ENCODE assay signal across 24 cellular contexts in the genomic region with DNA sequence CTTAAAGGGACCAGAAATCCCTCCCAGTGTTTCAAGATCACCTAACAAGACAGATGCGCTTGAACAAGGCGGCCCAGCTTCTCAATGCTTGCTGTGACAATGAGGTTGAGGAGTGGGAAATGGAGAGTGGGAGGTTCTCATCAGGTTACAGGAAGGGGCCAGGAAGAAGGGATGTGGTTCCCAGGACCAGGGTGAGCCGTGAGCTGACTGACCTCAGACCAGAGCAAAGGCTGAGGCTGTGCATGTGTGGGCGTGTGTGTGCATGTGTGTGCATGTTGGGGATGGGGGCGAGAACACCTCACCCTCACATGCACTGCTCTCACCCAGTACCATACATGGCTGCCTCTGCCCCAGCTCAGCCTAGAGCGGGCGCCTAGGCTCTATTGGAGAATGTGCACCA.
DNase-seq lines count a peak whose midpoint lies in the region; FAIRE-seq and TF ChIP-seq lines count a peak whose summit lies in the region.
"Had no signal": no experiment of that assay in that cellular context is flagged by ENCODE, and none has a peak within 500 bp of the region (broad histone marks: within the 10 kb centered on the region; RNA-seq: fewer than 3 reads in every experiment).

No MANE protein-coding gene starts in this region.

- H4K5ac ChIP-seq in H1 (ENCODE audit: insufficient read length, low read depth, low read length) = no peak overlapping the region

- no peak overlapping the region for H3K4me2 ChIP-seq in H1 (ENCODE audit: insufficient read depth in 1 of 2, low read depth in 2 of 2, low read length in 2 of 2)
- H3K4me2 ChIP-seq: KMS-11, SK-N-SH had no signal

- H3K56ac ChIP-seq in H1 (replicated peaks; ENCODE audit: insufficient read length, low read depth, low read length) = no peak overlapping the region

- H3K9me3 ChIP-seq in H1 (ENCODE audit: insufficient read depth in 2 of 2, low read depth in 1 of 2, low read length in 1 of 2) = no peaks in the 10 kb centered on the region
- H3K9me3 ChIP-seq in sigmoid colon = no peaks in the 10 kb centered on the region
- H3K9me3 ChIP-seq: BE2C, Caco-2, HAP-1, SK-N-SH had no signal

- FAIRE-seq in H1 (lab: Jason Lieb, UNC) = no peak
- FAIRE-seq: HTR-8/SVneo had no signal

- peak; percentile 25 for DNase-seq in GM10266 (ENCODE audit: extremely low spot score)
- peak; percentile 19 for DNase-seq in GM13977 (ENCODE audit: low spot score)
- no peak for DNase-seq in H1 (ENCODE audit: low read depth in 1 of 2, low spot score in 2 of 2)
- DNase-seq in sigmoid colon = peak; percentile 17
- DNase-seq in progenitor cell of endocrine pancreas (ENCODE audit: low spot score, unreplicated experiment) = no peak
- DNase-seq in NCI-H345 (lab: John Stamatoyannopoulos, UW) = no peak
- no peak for DNase-seq in ureter (ENCODE audit: low spot score)
- DNase-seq: BE2C; Caco-2; CD4-positive, alpha-beta memory T cell; DMS 273 treated with DMSO at 0.1 percent for 48 hours; DMS79 treated with DMSO at 0.1 percent for 48 hours; GM23248; NCI-H1105; NCI-H2029 treated with DMSO at 0.1 percent for 48 hours; NCI-H226; NCI-H524; NCI-H774; NK-92 treated with Interleukin-12 subunit alpha and Interleukin-12 subunit beta, amount 100 ng/mL, for 24 hours; SIG-M5; SK-N-SH had no signal

- H3K4ac ChIP-seq in H1 (replicated peaks; ENCODE audit: insufficient read length, low read depth, low read length) = no peak overlapping the region

- H3K36me3 ChIP-seq in H1 (ENCODE audit: control insufficient read depth in 2 of 4, insufficient read depth in 4 of 4, low read length in 3 of 4) (no peaks in the 10 kb centered on the region), sigmoid colon (no peaks in the 10 kb centered on the region)
- H3K36me3 ChIP-seq: BE2C, HAP-1 had no signal

- no peak overlapping the region for H3K9ac ChIP-seq in H1 (replicated peaks in 1 of 4; ENCODE audit: extremely low read depth in 1 of 4, low read depth in 3 of 4, low read length in 3 of 4)
- H3K9ac ChIP-seq: GM23248, KMS-11, SK-N-SH had no signal

- no peaks in the 10 kb centered on the region for H3K36me3 Mint-ChIP-seq in progenitor cell of endocrine pancreas (ENCODE audit: insufficient read depth)
- H3K36me3 Mint-ChIP-seq: CD4-positive, alpha-beta memory T cell had no signal

- no peak overlapping the region for H3K23ac ChIP-seq in H1 (ENCODE audit: insufficient read length)

- CTCF ChIA-PET in H1 (lab: Charles Lee; ENCODE audit: partially characterized antibody) = interaction anchor here (1.0 to 1.1 kb wide), 2 partner anchors 15 to 45 kb away, joined by 3 to 4 read pairs; no protein-coding TSS in a partner anchor

- no peak overlapping the region for H4K8ac ChIP-seq in H1 (ENCODE audit: extremely low read depth, insufficient read depth, low read length)

- H3K4me3 ChIP-seq in H1 (ENCODE audit: extremely low read depth in 1 of 4, insufficient read depth in 2 of 4, low read depth in 3 of 4, low read length in 4 of 4) (no peak overlapping the region), sigmoid colon (no peak overlapping the region)
- H3K4me3 ChIP-seq: GM23248, HAP-1 had no signal

- H3K4me1 ChIP-seq in H1 (replicated peaks in 1 of 4; ENCODE audit: control insufficient read depth in 3 of 4, insufficient read depth in 4 of 4, low read length in 3 of 4) (no peaks in the 10 kb centered on the region), sigmoid colon (no peaks in the 10 kb centered on the region)
- H3K4me1 ChIP-seq: BE2C, Caco-2, HAP-1 had no signal

- TF ChIP-seq CTCF in GM10266 (IDR thresholded peaks at IDR 0.05; ENCODE audit: control insufficient read depth, insufficient read depth, low read depth, missing control alignments) (no peak), GM13977 (IDR thresholded peaks at IDR 0.05; ENCODE audit: extremely low read depth, insufficient read depth, missing control alignments) (no peak), H1 (IDR thresholded peaks at IDR 0.05; ENCODE audit: control extremely low read depth in 1 of 3, insufficient read depth in 1 of 3, low read depth in 1 of 3, low read length in 3 of 3) (no peak), sigmoid colon (IDR thresholded peaks at IDR 0.05) (no peak), progenitor cell of endocrine pancreas (IDR thresholded peaks at IDR 0.05; ENCODE audit: unreplicated experiment) (no peak)

- no peaks in the 10 kb centered on the region for H3K9me3 Mint-ChIP-seq in progenitor cell of endocrine pancreas (ENCODE audit: low read depth)
- H3K9me3 Mint-ChIP-seq: CD4-positive, alpha-beta memory T cell had no signal

- no peak for TF ChIP-seq POLR2A in H1 (IDR thresholded peaks at IDR 0.05; ENCODE audit: control extremely low read depth in 1 of 2, low read depth in 2 of 2, low read length in 2 of 2)
- no peak for TF ChIP-seq POLR2A in sigmoid colon (IDR thresholded peaks at IDR 0.05)

- no peak overlapping the region for H4K91ac ChIP-seq in H1 (replicated peaks; ENCODE audit: insufficient read length, low read length)

- no peak for TF ChIP-seq RAD21 in H1 (IDR thresholded peaks at IDR 0.05 in 1 of 2, conservative IDR thresholded peaks at IDR 0.05 in 1 of 2; ENCODE audit: low read depth in 2 of 2, low read length in 2 of 2)

- H3K79me2 ChIP-seq in H1 (ENCODE audit: control insufficient read depth in 1 of 2, insufficient read depth in 2 of 2, low read length in 2 of 2) = no peaks in the 10 kb centered on the region

- no peak overlapping the region for H3K14ac ChIP-seq in H1 (ENCODE audit: insufficient read length)

- TF ChIP-seq EP300 in H1 (IDR thresholded peaks at IDR 0.05; ENCODE audit: borderline replicate concordance in 1 of 2, low read depth in 2 of 2, low read length in 2 of 2) = no peak
- no peak for TF ChIP-seq EP300 in sigmoid colon (IDR thresholded peaks at IDR 0.05)

- no peak overlapping the region for H3K4me3 Mint-ChIP-seq in progenitor cell of endocrine pancreas (ENCODE audit: low read depth)
- H3K4me3 Mint-ChIP-seq: CD4-positive, alpha-beta memory T cell had no signal

- in situ Hi-C loops in GM13977 (cut with MboI; ENCODE audit: low pct_unique_long_range_greater_than_20kb, low sequenced_read_pairs, unreplicated experiment) = no loop called here

- no peak overlapping the region for H2BK5ac ChIP-seq in H1 (ENCODE audit: low read depth, low read length)

- H3K79me1 ChIP-seq in H1 (ENCODE audit: low read depth, low read length) = no peaks in the 10 kb centered on the region

- H2BK120ac ChIP-seq in H1 (replicated peaks; ENCODE audit: low read depth, low read length) = no peak overlapping the region

- H3K23me2 ChIP-seq in H1 (ENCODE audit: low read depth, low read length) = no peaks in the 10 kb centered on the region

- H2BK15ac ChIP-seq in H1 (ENCODE audit: low read length) = no peak overlapping the region

- POLR2A ChIA-PET in H1 (lab: Charles Lee; ENCODE audit: partially characterized antibody) = no interaction called here

- H3K27me3 ChIP-seq in H1 (replicated peaks in 1 of 4; ENCODE audit: control insufficient read depth in 3 of 4, extremely low read depth in 1 of 4, insufficient read depth in 3 of 4, low read length in 3 of 4) (no peaks in the 10 kb centered on the region), sigmoid colon (peaks cover 0 to 3% (median 0%) of the 10 kb centered on the region in 3 donors)
- H3K27me3 ChIP-seq: BE2C had no signal

- no peak overlapping the region for H2AFZ ChIP-seq in H1 (ENCODE audit: low read length)
- H2AFZ ChIP-seq: GM23248 had no signal

- H3K27ac ChIP-seq in H1 (ENCODE audit: low read depth, low read length) = no peak overlapping the region
- no peak overlapping the region for H3K27ac ChIP-seq in sigmoid colon
- H3K27ac ChIP-seq: GM23248, KMS-11 had no signal

- no peaks in the 10 kb centered on the region for H3K4me1 Mint-ChIP-seq in progenitor cell of endocrine pancreas (ENCODE audit: low read depth)
- H3K4me1 Mint-ChIP-seq: CD4-positive, alpha-beta memory T cell had no signal

- peaks cover 6% of the 10 kb centered on the region for H3K27me3 Mint-ChIP-seq in progenitor cell of endocrine pancreas

- H2BK20ac ChIP-seq in H1 (ENCODE audit: low read length) = 0 out of 2 replicates have a peak overlapping the region, but pooled peaks have one; percentile 40

- no peak overlapping the region for H2AK5ac ChIP-seq in H1 (ENCODE audit: low read depth, low read length)

- no peak overlapping the region; the same call in 1 of the 2 replicates for H2BK12ac ChIP-seq in H1 (ENCODE audit: low read depth, low read length)

- H4K20me1 ChIP-seq in H1 (replicated peaks in 1 of 2; ENCODE audit: control insufficient read depth in 1 of 2, insufficient read depth in 2 of 2, low read length in 2 of 2) = no peaks in the 10 kb centered on the region

- no peak overlapping the region for H3K27ac Mint-ChIP-seq in progenitor cell of endocrine pancreas
- H3K27ac Mint-ChIP-seq: CD4-positive, alpha-beta memory T cell had no signal

- intact Hi-C loops in sigmoid colon (cut with DNase I) = no loop called here

- 0 out of 2 replicates have a peak overlapping the region, but pooled peaks have one; percentile 13 for H3K18ac ChIP-seq in H1 (ENCODE audit: extremely low read depth, low read length)

- WGBS in H1 (ENCODE audit: extremely low coverage in 1 of 2, insufficient coverage in 1 of 2, insufficient read length in 1 of 2, insufficient replicate concordance in 2 of 2, low coverage in 1 of 2, low lambda C conversion rate in 2 of 2, missing lambda C conversion rate in 1 of 2), 2 experiments = 95% methylated on average over 7 of the region's 7 CpGs; no CpG with 5 or more reads in 1 of the 2 experiments
- WGBS in sigmoid colon, 2 donors = 86 to 87% methylated on average over 7 of the region's 7 CpGs

TF ChIP-seq in H1, 55 proteins besides CTCF, POLR2A, EP300 and RAD21 (continues in another document):
- TF ChIP-seq CBX5 (IDR thresholded peaks at IDR 0.05; ENCODE audit: low read depth, low read length) (no peak), CHD1 (IDR thresholded peaks at IDR 0.05; ENCODE audit: low read depth, low read length) (no peak)

Comparison
In these comparisons a context has a peak if more than half of its experiments do, and no peak if none do; other contexts are left out.
1. DNase-seq: peak in GM10266 (single experiment), GM13977 (single experiment) and sigmoid colon (single experiment); none in H1 (0 of 2), progenitor cell of endocrine pancreas (single experiment), NCI-H345 (single experiment) and ureter (single experiment).